In genomic region chr6:165660881-165661415, GRCh38 we compare ENCODE assay signal across 1 cellular context.
TF ChIP-seq lines count a peak whose summit lies in the region.

No MANE protein-coding gene starts in this region.

TF ChIP-seq in HEK293, 187 proteins besides CTCF, POLR2A, EP300 and RAD21 (continued from another document and continues in another):
- no peak for TF ChIP-seq ZBTB49 (tag by site-specific recombination; IDR thresholded peaks at IDR 0.05; ENCODE audit: low read depth)
- TF ChIP-seq ZNF311 (tag by site-specific recombination; IDR thresholded peaks at IDR 0.05; ENCODE audit: borderline replicate concordance) = no peak
- peak; percentile 22 for TF ChIP-seq ZNF335 (tag by site-specific recombination; conservative IDR thresholded peaks at IDR 0.05)
- peak; percentile 31; the same call in 1 of the 2 replicates for TF ChIP-seq SP3 (tag by site-specific recombination; IDR thresholded peaks at IDR 0.05)
- TF ChIP-seq ZNF600 (tag by site-specific recombination; IDR thresholded peaks at IDR 0.05) = no peak
- no peak for TF ChIP-seq ZNF521 (tag by site-specific recombination; IDR thresholded peaks at IDR 0.05)
- peak; percentile 28; the same call in 1 of the 2 replicates for TF ChIP-seq KLF16 (tag by site-specific recombination; IDR thresholded peaks at IDR 0.05)
- peak; percentile 67; the same call in 1 of the 2 replicates for TF ChIP-seq ZBTB20 (tag by site-specific recombination; IDR thresholded peaks at IDR 0.05)
- TF ChIP-seq ZSCAN30 (tag by site-specific recombination; IDR thresholded peaks at IDR 0.05) = no peak
- TF ChIP-seq ZNF658 (tag by site-specific recombination; IDR thresholded peaks at IDR 0.05) = no peak
- TF ChIP-seq TSHZ1 (tag by site-specific recombination; IDR thresholded peaks at IDR 0.05; ENCODE audit: borderline replicate concordance) = no peak
- TF ChIP-seq ZNF473 (tag by site-specific recombination; IDR thresholded peaks at IDR 0.05) = no peak
- 0 out of 2 replicates have a peak, but pooled peaks have one; percentile 32 for TF ChIP-seq ZNF843 (tag by site-specific recombination; IDR thresholded peaks at IDR 0.05)
- peak; percentile 60 for TF ChIP-seq ZIC2 (tag by site-specific recombination; IDR thresholded peaks at IDR 0.05)
- TF ChIP-seq ZNF514 (tag by site-specific recombination; IDR thresholded peaks at IDR 0.05) = no peak
- TF ChIP-seq ZNF140 (tag by site-specific recombination; IDR thresholded peaks at IDR 0.05) = no peak
- no peak for TF ChIP-seq SP2 (tag by site-specific recombination; IDR thresholded peaks at IDR 0.05)
- peak; percentile 56; the same call in 1 of the 2 replicates for TF ChIP-seq ZNF501 (tag by site-specific recombination; IDR thresholded peaks at IDR 0.05)
- no peak for TF ChIP-seq ZNF670 (tag by site-specific recombination; IDR thresholded peaks at IDR 0.05; ENCODE audit: low read depth)
- TF ChIP-seq ZNF776 (tag by site-specific recombination; IDR thresholded peaks at IDR 0.05; ENCODE audit: borderline replicate concordance) = no peak
- TF ChIP-seq ZBTB44 (tag by site-specific recombination; IDR thresholded peaks at IDR 0.05) = no peak
- TF ChIP-seq ZNF280C (tag by site-specific recombination; IDR thresholded peaks at IDR 0.05) = no peak
- TF ChIP-seq ZNF37A (tag by site-specific recombination; IDR thresholded peaks at IDR 0.05) = no peak
- TF ChIP-seq ZNF488 (tag by site-specific recombination; IDR thresholded peaks at IDR 0.05) = no peak
- TF ChIP-seq EGR2 (tag by site-specific recombination; IDR thresholded peaks at IDR 0.05; ENCODE audit: low read depth) = peak; percentile 90
- no peak for TF ChIP-seq ZXDB (tag by site-specific recombination; IDR thresholded peaks at IDR 0.05)
- no peak for TF ChIP-seq ATF2 (tag by site-specific recombination; IDR thresholded peaks at IDR 0.05; ENCODE audit: low read depth)
- no peak for TF ChIP-seq ZNF704 (tag by site-specific recombination; IDR thresholded peaks at IDR 0.05)
- TF ChIP-seq ZNF623 (tag by site-specific recombination; IDR thresholded peaks at IDR 0.05) = no peak
- no peak for TF ChIP-seq PBX3 (CRISPR knock-in tag; IDR thresholded peaks at IDR 0.05)
- no peak for TF ChIP-seq ZNF26 (tag by site-specific recombination; IDR thresholded peaks at IDR 0.05)
- TF ChIP-seq YY2 (tag by site-specific recombination; IDR thresholded peaks at IDR 0.05) = no peak
- TF ChIP-seq KLF17 (tag by site-specific recombination; IDR thresholded peaks at IDR 0.05) = 0 out of 2 replicates have a peak, but pooled peaks have one; percentile 34
- no peak for TF ChIP-seq ZNF624 (tag by site-specific recombination; IDR thresholded peaks at IDR 0.05)
- no peak for TF ChIP-seq OSR2 (tag by site-specific recombination; IDR thresholded peaks at IDR 0.05)
- no peak for TF ChIP-seq ZNF747 (tag by site-specific recombination; IDR thresholded peaks at IDR 0.05)
- peak; percentile 83; the same call in 1 of the 2 replicates for TF ChIP-seq PRDM10 (tag by site-specific recombination; IDR thresholded peaks at IDR 0.05)
- peak; percentile 12; the same call in 1 of the 2 replicates for TF ChIP-seq ZNF391 (tag by site-specific recombination; IDR thresholded peaks at IDR 0.05; ENCODE audit: borderline replicate concordance, low read depth)
- no peak for TF ChIP-seq ZFP41 (tag by site-specific recombination; IDR thresholded peaks at IDR 0.05; ENCODE audit: borderline replicate concordance)
